Comparison of ENCODE assay signal across 12 cellular contexts in genomic region chr1:43799656-43800629, GRCh38.
DNase-seq lines count a peak whose midpoint lies in the region; ATAC-seq, FAIRE-seq and TF ChIP-seq lines count a peak whose summit lies in the region.
"Had no signal": no experiment of that assay in that cellular context is flagged by ENCODE, and none has a peak within 500 bp of the region (broad histone marks: within the 10 kb centered on the region; RNA-seq: fewer than 3 reads in every experiment).

No MANE protein-coding gene starts in this region.

- no peak overlapping the region for H3K9ac ChIP-seq in fibroblast of lung (ENCODE audit: insufficient read depth, low read length)

- DNase-seq in activated CD4-positive, alpha-beta T cell treated with anti-CD3 and anti-CD28 coated beads, Interleukin-2, amount 10 ng/mL, durations not matched to agents 24 days and 14 days, result no peak
- no peak for DNase-seq in activated CD4-positive, alpha-beta T cell treated with anti-CD3 and anti-CD28 coated beads, Interleukin-2, amount 50 U/mL, for 1 hour
- DNase-seq in OCI-M1 (lab: John Stamatoyannopoulos, UW) (peak; percentile 67), fibroblast of lung (ENCODE audit: low read depth in 2 of 2) (peak; percentile 93 to 98), small intestine (peak; percentile 42), GM10248 (ENCODE audit: extremely low spot score) (no peak)
- DNase-seq: NCI-H2171 treated with DMSO at 0.1 percent for 48 hours had no signal

- intact Hi-C loops in activated CD4-positive, alpha-beta T cell treated with anti-CD3 and anti-CD28 coated beads, Interleukin-2, amount 10 ng/mL, durations not matched to agents 24 days and 14 days (cut with micrococcal nuclease), result no loop called here

- peak overlapping the region; percentile 42 for H3K4me2 ChIP-seq in fibroblast of lung (ENCODE audit: extremely low read depth, insufficient read depth, low read length)
- H3K4me2 ChIP-seq: A549 had no signal

- H3K4me1 ChIP-seq in fibroblast of lung (ENCODE audit: control insufficient read depth, extremely low read depth, insufficient read depth, low read length) (peaks cover 13% of the 10 kb centered on the region), small intestine (ENCODE audit: control insufficient read depth in 2 of 2, insufficient read depth in 1 of 2, low read depth in 1 of 2, low read length in 1 of 2) (peaks cover 0 to 9% of the 10 kb centered on the region in 2 donors)
- H3K4me1 ChIP-seq: A549 had no signal

- H3K27me3 Mint-ChIP-seq in activated CD4-positive, alpha-beta T cell treated with anti-CD3 and anti-CD28 coated beads, Interleukin-2, amount 10 ng/mL, durations not matched to agents 24 days and 14 days, result no peaks in the 10 kb centered on the region

- H3K36me3 ChIP-seq in fibroblast of lung (ENCODE audit: control insufficient read depth, insufficient read depth, low read length) (no peaks in the 10 kb centered on the region), small intestine (ENCODE audit: control insufficient read depth in 2 of 2, insufficient read depth in 2 of 2, low read length in 2 of 2) (no peaks in the 10 kb centered on the region)

- no peaks in the 10 kb centered on the region for H4K20me1 ChIP-seq in fibroblast of lung (ENCODE audit: control insufficient read depth, extremely low read depth, insufficient read depth, low read length)

- ATAC-seq in HG03439 (IDR thresholded peaks at IDR 0.05; ENCODE audit: unreplicated experiment), result no peak
- ATAC-seq in GM21737 (IDR thresholded peaks at IDR 0.05; ENCODE audit: unreplicated experiment), result no peak
- ATAC-seq: A549, Right ventricle myocardium inferior had no signal

- CTCF ChIA-PET in GM10248 (lab: Yijun Ruan, JAX), result interaction anchor here (1.5 to 1.9 kb wide), 4 partner anchors 11 to 37 kb away, joined by 4 to 5 read pairs (median 4); no protein-coding TSS in a partner anchor

- H2AFZ ChIP-seq in fibroblast of lung (ENCODE audit: low read length), result no peak overlapping the region

- H3K9me3 Mint-ChIP-seq in activated CD4-positive, alpha-beta T cell treated with anti-CD3 and anti-CD28 coated beads, Interleukin-2, amount 10 ng/mL, durations not matched to agents 24 days and 14 days, result no peaks in the 10 kb centered on the region

- WGBS in small intestine, 3 donors, result 66 to 73% (median 72%) methylated on average over 4 of the region's 4 CpGs

- no peak overlapping the region for H3K4me3 ChIP-seq in fibroblast of lung (replicated peaks in 1 of 4; ENCODE audit: control extremely low read depth in 1 of 4, insufficient read depth in 1 of 4, low read depth in 3 of 4, low read length in 4 of 4)
- no peak overlapping the region for H3K4me3 ChIP-seq in small intestine (ENCODE audit: low read depth in 1 of 2, low read length in 2 of 2)
- H3K4me3 ChIP-seq: A549 had no signal

- no peaks in the 10 kb centered on the region for H3K79me2 ChIP-seq in fibroblast of lung (ENCODE audit: control insufficient read depth, insufficient read depth, low read length)

- no peak for TF ChIP-seq CTCF in fibroblast of lung (conservative IDR thresholded peaks at IDR 0.05 in 1 of 2, IDR thresholded peaks at IDR 0.05 in 1 of 2; ENCODE audit: low read depth in 1 of 2, low read length in 2 of 2)
- no peak for TF ChIP-seq CTCF in GM10248 (IDR thresholded peaks at IDR 0.05; ENCODE audit: control extremely low read depth, extremely low read depth, low read depth, missing control alignments)

- H3K36me3 Mint-ChIP-seq in activated CD4-positive, alpha-beta T cell treated with anti-CD3 and anti-CD28 coated beads, Interleukin-2, amount 10 ng/mL, durations not matched to agents 24 days and 14 days (ENCODE audit: low read depth), result peaks cover 8% of the 10 kb centered on the region

- no peak for FAIRE-seq in small intestine (lab: Jason Lieb, UNC)
- FAIRE-seq: A549, H54 had no signal

- H3K27ac ChIP-seq in fibroblast of lung (ENCODE audit: insufficient read depth, low read length) (peak overlapping the region; percentile 63), small intestine (ENCODE audit: low read depth in 1 of 2, low read length in 1 of 2) (peak overlapping the region; percentile 11 to 17)
- H3K27ac ChIP-seq: A549 had no signal

- H3K9me3 ChIP-seq in fibroblast of lung (ENCODE audit: control insufficient read depth, insufficient read depth, low read depth, low read length) (no peaks in the 10 kb centered on the region), small intestine (ENCODE audit: control insufficient read depth, low read depth) (no peaks in the 10 kb centered on the region)
- H3K9me3 ChIP-seq: A549 had no signal

- H3K27ac Mint-ChIP-seq in activated CD4-positive, alpha-beta T cell treated with anti-CD3 and anti-CD28 coated beads, Interleukin-2, amount 10 ng/mL, durations not matched to agents 24 days and 14 days, result peak overlapping the region; percentile 35

- H3K4me3 Mint-ChIP-seq in activated CD4-positive, alpha-beta T cell treated with anti-CD3 and anti-CD28 coated beads, Interleukin-2, amount 10 ng/mL, durations not matched to agents 24 days and 14 days, result no peak overlapping the region

- no peaks in the 10 kb centered on the region for H3K27me3 ChIP-seq in fibroblast of lung (ENCODE audit: control insufficient read depth, insufficient read depth, low read length)
- H3K27me3 ChIP-seq in small intestine (ENCODE audit: control insufficient read depth in 2 of 2, insufficient read depth in 2 of 2, low read length in 2 of 2), result no peaks in the 10 kb centered on the region

- POLR2A ChIA-PET in GM10248 (lab: Yijun Ruan, JAX), result no interaction called here

- H3K4me1 Mint-ChIP-seq in activated CD4-positive, alpha-beta T cell treated with anti-CD3 and anti-CD28 coated beads, Interleukin-2, amount 10 ng/mL, durations not matched to agents 24 days and 14 days, result peaks cover 9% of the 10 kb centered on the region

Comparison
In these comparisons a context has a peak if more than half of its experiments do, and no peak if none do; other contexts are left out.
1. DNase-seq: peak in OCI-M1 (single experiment), fibroblast of lung (2 of 2) and small intestine (single experiment); none in activated CD4-positive, alpha-beta T cell treated with anti-CD3 and anti-CD28 coated beads, Interleukin-2, amount 10 ng/mL, durations not matched to agents 24 days and 14 days (single experiment), activated CD4-positive, alpha-beta T cell treated with anti-CD3 and anti-CD28 coated beads, Interleukin-2, amount 50 U/mL, for 1 hour (single experiment) and GM10248 (single experiment).